1 cellular context compared by ENCODE assay signal in the genomic region with DNA sequence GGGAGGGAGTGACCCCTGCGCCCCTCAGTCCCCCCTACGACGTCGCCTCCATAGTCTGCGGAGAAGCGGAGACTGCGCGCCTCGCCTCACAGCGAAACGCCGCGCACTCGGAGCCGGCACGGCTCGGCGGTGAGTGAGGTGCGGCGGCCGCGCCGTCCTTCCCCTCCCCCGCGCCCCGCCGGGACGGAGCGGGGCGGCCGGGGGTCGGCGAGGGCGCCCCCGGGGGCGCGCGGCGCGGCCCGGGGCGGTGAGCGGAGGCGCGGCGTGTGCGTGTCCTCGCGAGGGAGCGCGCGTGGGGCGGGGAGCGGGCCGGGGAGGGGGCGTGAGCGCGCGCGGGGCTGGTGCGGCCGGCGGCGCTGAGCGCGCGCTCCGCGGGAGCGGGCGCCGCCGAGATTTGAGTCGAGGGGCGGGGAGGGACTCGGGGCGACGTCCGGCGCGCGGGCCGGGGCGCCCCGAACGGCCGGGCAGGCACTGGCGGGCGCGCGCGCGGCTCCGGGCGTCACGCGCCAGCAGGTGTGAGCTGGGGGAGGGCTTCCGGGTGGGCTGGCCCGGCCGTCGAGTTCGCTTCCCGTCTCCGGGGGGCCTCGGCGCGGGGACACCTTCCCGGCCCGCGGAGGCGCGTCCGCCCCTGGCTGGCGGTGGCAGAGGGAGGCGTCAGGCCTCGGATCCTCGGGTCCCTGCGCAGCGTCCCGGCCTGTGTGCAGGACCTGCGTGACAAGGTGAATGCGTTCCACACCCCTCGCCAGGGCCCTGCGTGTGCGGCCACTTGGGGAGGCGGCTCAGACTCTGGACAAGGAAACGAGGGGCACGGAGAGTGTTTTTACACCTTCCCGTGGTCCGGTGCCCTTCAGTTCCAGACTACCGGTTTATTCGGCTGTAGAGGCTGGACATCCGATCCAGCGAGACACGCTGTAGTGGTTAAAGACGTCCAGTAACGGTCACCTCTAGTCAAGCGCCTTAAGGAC.
TF ChIP-seq lines count a peak whose summit lies in the region.

No MANE protein-coding gene starts in this region.

TF ChIP-seq in GM12878, 131 proteins besides CTCF, POLR2A, EP300 and RAD21 (continued from another document and continues in another):
- TF ChIP-seq TCF7 (IDR thresholded peaks at IDR 0.05; ENCODE audit: borderline replicate concordance) (no peak), CHD1 (IDR thresholded peaks at IDR 0.05; ENCODE audit: low read depth, low read length) (0 out of 2 replicates have a peak, but pooled peaks have one; percentile 7), BACH1 (IDR thresholded peaks at IDR 0.05; ENCODE audit: borderline replicate concordance) (peak; percentile 82), SIX5 (IDR thresholded peaks at IDR 0.05; ENCODE audit: low read depth, low read length, severe bottlenecking) (no peak), SUZ12 (IDR thresholded peaks at IDR 0.05; ENCODE audit: unreplicated experiment) (no peak), PAX5 (IDR thresholded peaks at IDR 0.05; ENCODE audit: borderline replicate concordance, low read depth, low read length) (peak; percentile 72; the same call in 1 of the 2 replicates), ZSCAN29 (IDR thresholded peaks at IDR 0.05) (no peak), SREBF2 (IDR thresholded peaks at IDR 0.05; ENCODE audit: low read length) (no peak), SMARCA5 (IDR thresholded peaks at IDR 0.05) (peak; percentile 38), RB1 (IDR thresholded peaks at IDR 0.05; ENCODE audit: borderline replicate concordance) (peak; percentile 79; the same call in 1 of the 2 replicates), SPI1 (IDR thresholded peaks at IDR 0.05; ENCODE audit: borderline replicate concordance, insufficient read depth, low read depth, low read length) (no peak), TCF12 (IDR thresholded peaks at IDR 0.05; ENCODE audit: low read depth, low read length) (0 out of 2 replicates have a peak, but pooled peaks have one; percentile 26), ZNF24 (IDR thresholded peaks at IDR 0.05) (0 out of 2 replicates have a peak, but pooled peaks have one; percentile 25)
- TF ChIP-seq, protein P1, sequence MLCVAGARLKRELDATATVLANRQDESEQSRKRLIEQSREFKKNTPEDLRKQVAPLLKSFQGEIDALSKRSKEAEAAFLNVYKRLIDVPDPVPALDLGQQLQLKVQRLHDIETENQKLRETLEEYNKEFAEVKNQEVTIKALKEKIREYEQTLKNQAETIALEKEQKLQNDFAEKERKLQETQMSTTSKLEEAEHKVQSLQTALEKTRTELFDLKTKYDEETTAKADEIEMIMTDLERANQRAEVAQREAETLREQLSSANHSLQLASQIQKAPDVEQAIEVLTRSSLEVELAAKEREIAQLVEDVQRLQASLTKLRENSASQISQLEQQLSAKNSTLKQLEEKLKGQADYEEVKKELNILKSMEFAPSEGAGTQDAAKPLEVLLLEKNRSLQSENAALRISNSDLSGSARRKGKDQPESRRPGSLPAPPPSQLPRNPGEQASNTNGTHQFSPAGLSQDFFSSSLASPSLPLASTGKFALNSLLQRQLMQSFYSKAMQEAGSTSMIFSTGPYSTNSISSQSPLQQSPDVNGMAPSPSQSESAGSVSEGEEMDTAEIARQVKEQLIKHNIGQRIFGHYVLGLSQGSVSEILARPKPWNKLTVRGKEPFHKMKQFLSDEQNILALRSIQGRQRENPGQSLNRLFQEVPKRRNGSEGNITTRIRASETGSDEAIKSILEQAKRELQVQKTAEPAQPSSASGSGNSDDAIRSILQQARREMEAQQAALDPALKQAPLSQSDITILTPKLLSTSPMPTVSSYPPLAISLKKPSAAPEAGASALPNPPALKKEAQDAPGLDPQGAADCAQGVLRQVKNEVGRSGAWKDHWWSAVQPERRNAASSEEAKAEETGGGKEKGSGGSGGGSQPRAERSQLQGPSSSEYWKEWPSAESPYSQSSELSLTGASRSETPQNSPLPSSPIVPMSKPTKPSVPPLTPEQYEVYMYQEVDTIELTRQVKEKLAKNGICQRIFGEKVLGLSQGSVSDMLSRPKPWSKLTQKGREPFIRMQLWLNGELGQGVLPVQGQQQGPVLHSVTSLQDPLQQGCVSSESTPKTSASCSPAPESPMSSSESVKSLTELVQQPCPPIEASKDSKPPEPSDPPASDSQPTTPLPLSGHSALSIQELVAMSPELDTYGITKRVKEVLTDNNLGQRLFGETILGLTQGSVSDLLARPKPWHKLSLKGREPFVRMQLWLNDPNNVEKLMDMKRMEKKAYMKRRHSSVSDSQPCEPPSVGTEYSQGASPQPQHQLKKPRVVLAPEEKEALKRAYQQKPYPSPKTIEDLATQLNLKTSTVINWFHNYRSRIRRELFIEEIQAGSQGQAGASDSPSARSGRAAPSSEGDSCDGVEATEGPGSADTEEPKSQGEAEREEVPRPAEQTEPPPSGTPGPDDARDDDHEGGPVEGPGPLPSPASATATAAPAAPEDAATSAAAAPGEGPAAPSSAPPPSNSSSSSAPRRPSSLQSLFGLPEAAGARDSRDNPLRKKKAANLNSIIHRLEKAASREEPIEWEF (IDR thresholded peaks at IDR 0.05; ENCODE audit: insufficient replicate concordance, low read depth, low read length), result no peak
- TF ChIP-seq, protein P2, sequence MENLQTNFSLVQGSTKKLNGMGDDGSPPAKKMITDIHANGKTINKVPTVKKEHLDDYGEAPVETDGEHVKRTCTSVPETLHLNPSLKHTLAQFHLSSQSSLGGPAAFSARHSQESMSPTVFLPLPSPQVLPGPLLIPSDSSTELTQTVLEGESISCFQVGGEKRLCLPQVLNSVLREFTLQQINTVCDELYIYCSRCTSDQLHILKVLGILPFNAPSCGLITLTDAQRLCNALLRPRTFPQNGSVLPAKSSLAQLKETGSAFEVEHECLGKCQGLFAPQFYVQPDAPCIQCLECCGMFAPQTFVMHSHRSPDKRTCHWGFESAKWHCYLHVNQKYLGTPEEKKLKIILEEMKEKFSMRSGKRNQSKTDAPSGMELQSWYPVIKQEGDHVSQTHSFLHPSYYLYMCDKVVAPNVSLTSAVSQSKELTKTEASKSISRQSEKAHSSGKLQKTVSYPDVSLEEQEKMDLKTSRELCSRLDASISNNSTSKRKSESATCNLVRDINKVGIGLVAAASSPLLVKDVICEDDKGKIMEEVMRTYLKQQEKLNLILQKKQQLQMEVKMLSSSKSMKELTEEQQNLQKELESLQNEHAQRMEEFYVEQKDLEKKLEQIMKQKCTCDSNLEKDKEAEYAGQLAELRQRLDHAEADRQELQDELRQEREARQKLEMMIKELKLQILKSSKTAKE (IDR thresholded peaks at IDR 0.05; ENCODE audit: low read depth, poor library complexity, severe bottlenecking), result no peak
- TF ChIP-seq, protein P3, sequence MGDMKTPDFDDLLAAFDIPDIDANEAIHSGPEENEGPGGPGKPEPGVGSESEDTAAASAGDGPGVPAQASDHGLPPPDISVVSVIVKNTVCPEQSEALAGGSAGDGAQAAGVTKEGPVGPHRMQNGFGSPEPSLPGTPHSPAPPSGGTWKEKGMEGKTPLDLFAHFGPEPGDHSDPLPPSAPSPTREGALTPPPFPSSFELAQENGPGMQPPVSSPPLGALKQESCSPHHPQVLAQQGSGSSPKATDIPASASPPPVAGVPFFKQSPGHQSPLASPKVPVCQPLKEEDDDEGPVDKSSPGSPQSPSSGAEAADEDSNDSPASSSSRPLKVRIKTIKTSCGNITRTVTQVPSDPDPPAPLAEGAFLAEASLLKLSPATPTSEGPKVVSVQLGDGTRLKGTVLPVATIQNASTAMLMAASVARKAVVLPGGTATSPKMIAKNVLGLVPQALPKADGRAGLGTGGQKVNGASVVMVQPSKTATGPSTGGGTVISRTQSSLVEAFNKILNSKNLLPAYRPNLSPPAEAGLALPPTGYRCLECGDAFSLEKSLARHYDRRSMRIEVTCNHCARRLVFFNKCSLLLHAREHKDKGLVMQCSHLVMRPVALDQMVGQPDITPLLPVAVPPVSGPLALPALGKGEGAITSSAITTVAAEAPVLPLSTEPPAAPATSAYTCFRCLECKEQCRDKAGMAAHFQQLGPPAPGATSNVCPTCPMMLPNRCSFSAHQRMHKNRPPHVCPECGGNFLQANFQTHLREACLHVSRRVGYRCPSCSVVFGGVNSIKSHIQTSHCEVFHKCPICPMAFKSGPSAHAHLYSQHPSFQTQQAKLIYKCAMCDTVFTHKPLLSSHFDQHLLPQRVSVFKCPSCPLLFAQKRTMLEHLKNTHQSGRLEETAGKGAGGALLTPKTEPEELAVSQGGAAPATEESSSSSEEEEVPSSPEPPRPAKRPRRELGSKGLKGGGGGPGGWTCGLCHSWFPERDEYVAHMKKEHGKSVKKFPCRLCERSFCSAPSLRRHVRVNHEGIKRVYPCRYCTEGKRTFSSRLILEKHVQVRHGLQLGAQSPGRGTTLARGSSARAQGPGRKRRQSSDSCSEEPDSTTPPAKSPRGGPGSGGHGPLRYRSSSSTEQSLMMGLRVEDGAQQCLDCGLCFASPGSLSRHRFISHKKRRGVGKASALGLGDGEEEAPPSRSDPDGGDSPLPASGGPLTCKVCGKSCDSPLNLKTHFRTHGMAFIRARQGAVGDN (IDR thresholded peaks at IDR 0.05), result peak; percentile 68
- TF ChIP-seq, protein P4, sequence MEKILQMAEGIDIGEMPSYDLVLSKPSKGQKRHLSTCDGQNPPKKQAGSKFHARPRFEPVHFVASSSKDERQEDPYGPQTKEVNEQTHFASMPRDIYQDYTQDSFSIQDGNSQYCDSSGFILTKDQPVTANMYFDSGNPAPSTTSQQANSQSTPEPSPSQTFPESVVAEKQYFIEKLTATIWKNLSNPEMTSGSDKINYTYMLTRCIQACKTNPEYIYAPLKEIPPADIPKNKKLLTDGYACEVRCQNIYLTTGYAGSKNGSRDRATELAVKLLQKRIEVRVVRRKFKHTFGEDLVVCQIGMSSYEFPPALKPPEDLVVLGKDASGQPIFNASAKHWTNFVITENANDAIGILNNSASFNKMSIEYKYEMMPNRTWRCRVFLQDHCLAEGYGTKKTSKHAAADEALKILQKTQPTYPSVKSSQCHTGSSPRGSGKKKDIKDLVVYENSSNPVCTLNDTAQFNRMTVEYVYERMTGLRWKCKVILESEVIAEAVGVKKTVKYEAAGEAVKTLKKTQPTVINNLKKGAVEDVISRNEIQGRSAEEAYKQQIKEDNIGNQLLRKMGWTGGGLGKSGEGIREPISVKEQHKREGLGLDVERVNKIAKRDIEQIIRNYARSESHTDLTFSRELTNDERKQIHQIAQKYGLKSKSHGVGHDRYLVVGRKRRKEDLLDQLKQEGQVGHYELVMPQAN (conservative IDR thresholded peaks at IDR 0.05), result peak; percentile 92
- TF ChIP-seq, protein P5, sequence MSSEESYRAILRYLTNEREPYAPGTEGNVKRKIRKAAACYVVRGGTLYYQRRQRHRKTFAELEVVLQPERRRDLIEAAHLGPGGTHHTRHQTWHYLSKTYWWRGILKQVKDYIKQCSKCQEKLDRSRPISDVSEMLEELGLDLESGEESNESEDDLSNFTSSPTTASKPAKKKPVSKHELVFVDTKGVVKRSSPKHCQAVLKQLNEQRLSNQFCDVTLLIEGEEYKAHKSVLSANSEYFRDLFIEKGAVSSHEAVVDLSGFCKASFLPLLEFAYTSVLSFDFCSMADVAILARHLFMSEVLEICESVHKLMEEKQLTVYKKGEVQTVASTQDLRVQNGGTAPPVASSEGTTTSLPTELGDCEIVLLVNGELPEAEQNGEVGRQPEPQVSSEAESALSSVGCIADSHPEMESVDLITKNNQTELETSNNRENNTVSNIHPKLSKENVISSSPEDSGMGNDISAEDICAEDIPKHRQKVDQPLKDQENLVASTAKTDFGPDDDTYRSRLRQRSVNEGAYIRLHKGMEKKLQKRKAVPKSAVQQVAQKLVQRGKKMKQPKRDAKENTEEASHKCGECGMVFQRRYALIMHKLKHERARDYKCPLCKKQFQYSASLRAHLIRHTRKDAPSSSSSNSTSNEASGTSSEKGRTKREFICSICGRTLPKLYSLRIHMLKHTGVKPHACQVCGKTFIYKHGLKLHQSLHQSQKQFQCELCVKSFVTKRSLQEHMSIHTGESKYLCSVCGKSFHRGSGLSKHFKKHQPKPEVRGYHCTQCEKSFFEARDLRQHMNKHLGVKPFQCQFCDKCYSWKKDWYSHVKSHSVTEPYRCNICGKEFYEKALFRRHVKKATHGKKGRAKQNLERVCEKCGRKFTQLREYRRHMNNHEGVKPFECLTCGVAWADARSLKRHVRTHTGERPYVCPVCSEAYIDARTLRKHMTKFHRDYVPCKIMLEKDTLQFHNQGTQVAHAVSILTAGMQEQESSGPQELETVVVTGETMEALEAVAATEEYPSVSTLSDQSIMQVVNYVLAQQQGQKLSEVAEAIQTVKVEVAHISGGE (CRISPR knock-in tag; IDR thresholded peaks at IDR 0.05), result no peak
- TF ChIP-seq, protein P6, sequence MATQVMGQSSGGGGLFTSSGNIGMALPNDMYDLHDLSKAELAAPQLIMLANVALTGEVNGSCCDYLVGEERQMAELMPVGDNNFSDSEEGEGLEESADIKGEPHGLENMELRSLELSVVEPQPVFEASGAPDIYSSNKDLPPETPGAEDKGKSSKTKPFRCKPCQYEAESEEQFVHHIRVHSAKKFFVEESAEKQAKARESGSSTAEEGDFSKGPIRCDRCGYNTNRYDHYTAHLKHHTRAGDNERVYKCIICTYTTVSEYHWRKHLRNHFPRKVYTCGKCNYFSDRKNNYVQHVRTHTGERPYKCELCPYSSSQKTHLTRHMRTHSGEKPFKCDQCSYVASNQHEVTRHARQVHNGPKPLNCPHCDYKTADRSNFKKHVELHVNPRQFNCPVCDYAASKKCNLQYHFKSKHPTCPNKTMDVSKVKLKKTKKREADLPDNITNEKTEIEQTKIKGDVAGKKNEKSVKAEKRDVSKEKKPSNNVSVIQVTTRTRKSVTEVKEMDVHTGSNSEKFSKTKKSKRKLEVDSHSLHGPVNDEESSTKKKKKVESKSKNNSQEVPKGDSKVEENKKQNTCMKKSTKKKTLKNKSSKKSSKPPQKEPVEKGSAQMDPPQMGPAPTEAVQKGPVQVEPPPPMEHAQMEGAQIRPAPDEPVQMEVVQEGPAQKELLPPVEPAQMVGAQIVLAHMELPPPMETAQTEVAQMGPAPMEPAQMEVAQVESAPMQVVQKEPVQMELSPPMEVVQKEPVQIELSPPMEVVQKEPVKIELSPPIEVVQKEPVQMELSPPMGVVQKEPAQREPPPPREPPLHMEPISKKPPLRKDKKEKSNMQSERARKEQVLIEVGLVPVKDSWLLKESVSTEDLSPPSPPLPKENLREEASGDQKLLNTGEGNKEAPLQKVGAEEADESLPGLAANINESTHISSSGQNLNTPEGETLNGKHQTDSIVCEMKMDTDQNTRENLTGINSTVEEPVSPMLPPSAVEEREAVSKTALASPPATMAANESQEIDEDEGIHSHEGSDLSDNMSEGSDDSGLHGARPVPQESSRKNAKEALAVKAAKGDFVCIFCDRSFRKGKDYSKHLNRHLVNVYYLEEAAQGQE (IDR thresholded peaks at IDR 0.05; ENCODE audit: low read depth, low read length), result no peak
- TF ChIP-seq, protein P7, sequence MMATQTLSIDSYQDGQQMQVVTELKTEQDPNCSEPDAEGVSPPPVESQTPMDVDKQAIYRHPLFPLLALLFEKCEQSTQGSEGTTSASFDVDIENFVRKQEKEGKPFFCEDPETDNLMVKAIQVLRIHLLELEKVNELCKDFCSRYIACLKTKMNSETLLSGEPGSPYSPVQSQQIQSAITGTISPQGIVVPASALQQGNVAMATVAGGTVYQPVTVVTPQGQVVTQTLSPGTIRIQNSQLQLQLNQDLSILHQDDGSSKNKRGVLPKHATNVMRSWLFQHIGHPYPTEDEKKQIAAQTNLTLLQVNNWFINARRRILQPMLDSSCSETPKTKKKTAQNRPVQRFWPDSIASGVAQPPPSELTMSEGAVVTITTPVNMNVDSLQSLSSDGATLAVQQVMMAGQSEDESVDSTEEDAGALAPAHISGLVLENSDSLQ (IDR thresholded peaks at IDR 0.05), result no peak
- TF ChIP-seq, protein P8, sequence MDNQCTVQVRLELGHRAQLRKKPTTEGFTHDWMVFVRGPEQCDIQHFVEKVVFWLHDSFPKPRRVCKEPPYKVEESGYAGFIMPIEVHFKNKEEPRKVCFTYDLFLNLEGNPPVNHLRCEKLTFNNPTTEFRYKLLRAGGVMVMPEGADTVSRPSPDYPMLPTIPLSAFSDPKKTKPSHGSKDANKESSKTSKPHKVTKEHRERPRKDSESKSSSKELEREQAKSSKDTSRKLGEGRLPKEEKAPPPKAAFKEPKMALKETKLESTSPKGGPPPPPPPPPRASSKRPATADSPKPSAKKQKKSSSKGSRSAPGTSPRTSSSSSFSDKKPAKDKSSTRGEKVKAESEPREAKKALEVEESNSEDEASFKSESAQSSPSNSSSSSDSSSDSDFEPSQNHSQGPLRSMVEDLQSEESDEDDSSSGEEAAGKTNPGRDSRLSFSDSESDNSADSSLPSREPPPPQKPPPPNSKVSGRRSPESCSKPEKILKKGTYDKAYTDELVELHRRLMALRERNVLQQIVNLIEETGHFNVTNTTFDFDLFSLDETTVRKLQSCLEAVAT (IDR thresholded peaks at IDR 0.05), result no peak
